Comparison of ENCODE assay signal across 1 cellular context in genomic region chr5:149581192-149581861, GRCh38.
TF ChIP-seq lines count a peak whose summit lies in the region.

A gene with protein sequence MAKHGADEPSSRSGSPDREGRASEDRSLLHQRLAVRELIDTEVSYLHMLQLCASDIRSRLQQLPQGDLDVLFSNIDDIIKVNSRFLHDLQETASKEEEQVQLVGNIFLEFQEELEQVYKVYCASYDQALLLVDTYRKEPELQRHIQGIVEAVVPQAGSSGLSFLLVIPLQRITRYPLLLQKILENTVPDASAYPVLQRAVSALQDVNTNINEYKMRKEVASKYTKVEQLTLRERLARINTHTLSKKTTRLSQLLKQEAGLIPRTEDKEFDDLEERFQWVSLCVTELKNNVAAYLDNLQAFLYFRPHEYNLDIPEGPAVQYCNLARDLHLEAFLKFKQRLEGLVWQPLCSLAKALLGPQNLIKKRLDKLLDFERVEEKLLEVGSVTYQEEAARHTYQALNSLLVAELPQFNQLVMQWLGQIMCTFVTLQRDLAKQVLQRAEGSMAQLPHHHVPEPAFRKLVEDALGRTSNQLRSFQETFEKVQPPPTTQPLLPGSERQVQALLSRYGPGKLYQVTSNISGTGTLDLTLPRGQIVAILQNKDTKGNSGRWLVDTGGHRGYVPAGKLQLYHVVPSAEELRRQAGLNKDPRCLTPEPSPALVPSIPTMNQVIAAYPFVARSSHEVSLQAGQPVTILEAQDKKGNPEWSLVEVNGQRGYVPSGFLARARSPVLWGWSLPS (plus strand): TSS chr5:149581498. CDS start chr5:149597770, 16,272 bp downstream.

TF ChIP-seq in GM23338, 12 proteins besides CTCF, POLR2A, EP300 and RAD21 (continued from another document):
- TF ChIP-seq, protein P1, sequence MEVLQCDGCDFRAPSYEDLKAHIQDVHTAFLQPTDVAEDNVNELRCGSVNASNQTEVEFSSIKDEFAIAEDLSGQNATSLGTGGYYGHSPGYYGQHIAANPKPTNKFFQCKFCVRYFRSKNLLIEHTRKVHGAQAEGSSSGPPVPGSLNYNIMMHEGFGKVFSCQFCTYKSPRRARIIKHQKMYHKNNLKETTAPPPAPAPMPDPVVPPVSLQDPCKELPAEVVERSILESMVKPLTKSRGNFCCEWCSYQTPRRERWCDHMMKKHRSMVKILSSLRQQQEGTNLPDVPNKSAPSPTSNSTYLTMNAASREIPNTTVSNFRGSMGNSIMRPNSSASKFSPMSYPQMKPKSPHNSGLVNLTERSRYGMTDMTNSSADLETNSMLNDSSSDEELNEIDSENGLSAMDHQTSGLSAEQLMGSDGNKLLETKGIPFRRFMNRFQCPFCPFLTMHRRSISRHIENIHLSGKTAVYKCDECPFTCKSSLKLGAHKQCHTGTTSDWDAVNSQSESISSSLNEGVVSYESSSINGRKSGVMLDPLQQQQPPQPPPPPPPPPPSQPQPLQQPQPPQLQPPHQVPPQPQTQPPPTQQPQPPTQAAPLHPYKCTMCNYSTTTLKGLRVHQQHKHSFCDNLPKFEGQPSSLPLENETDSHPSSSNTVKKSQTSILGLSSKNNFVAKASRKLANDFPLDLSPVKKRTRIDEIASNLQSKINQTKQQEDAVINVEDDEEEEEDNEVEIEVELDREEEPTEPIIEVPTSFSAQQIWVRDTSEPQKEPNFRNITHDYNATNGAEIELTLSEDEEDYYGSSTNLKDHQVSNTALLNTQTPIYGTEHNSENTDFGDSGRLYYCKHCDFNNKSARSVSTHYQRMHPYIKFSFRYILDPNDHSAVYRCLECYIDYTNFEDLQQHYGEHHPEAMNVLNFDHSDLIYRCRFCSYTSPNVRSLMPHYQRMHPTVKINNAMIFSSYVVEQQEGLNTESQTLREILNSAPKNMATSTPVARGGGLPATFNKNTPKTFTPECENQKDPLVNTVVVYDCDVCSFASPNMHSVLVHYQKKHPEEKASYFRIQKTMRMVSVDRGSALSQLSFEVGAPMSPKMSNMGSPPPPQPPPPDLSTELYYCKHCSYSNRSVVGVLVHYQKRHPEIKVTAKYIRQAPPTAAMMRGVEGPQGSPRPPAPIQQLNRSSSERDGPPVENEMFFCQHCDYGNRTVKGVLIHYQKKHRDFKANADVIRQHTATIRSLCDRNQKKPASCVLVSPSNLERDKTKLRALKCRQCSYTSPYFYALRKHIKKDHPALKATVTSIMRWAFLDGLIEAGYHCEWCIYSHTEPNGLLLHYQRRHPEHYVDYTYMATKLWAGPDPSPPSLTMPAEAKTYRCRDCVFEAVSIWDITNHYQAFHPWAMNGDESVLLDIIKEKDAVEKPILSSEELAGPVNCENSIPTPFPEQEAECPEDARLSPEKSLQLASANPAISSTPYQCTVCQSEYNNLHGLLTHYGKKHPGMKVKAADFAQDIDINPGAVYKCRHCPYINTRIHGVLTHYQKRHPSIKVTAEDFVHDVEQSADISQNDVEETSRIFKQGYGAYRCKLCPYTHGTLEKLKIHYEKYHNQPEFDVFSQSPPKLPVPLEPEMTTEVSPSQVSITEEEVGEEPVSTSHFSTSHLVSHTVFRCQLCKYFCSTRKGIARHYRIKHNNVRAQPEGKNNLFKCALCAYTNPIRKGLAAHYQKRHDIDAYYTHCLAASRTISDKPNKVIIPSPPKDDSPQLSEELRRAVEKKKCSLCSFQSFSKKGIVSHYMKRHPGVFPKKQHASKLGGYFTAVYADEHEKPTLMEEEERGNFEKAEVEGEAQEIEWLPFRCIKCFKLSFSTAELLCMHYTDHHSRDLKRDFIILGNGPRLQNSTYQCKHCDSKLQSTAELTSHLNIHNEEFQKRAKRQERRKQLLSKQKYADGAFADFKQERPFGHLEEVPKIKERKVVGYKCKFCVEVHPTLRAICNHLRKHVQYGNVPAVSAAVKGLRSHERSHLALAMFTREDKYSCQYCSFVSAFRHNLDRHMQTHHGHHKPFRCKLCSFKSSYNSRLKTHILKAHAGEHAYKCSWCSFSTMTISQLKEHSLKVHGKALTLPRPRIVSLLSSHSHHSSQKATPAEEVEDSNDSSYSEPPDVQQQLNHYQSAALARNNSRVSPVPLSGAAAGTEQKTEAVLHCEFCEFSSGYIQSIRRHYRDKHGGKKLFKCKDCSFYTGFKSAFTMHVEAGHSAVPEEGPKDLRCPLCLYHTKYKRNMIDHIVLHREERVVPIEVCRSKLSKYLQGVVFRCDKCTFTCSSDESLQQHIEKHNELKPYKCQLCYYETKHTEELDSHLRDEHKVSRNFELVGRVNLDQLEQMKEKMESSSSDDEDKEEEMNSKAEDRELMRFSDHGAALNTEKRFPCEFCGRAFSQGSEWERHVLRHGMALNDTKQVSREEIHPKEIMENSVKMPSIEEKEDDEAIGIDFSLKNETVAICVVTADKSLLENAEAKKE (CRISPR knock-in tag; IDR thresholded peaks at IDR 0.05) = no peak
- TF ChIP-seq EZH2 (IDR thresholded peaks at IDR 0.05; ENCODE audit: low read depth, unreplicated experiment) = no peak
- TF ChIP-seq JUNB (IDR thresholded peaks at IDR 0.05; ENCODE audit: unreplicated experiment) = no peak
- no peak for TF ChIP-seq ZNF331 (CRISPR knock-in tag; IDR thresholded peaks at IDR 0.05; ENCODE audit: low read depth)
- TF ChIP-seq CREB1 (CRISPR knock-in tag; IDR thresholded peaks at IDR 0.05; ENCODE audit: low read depth) = no peak
- TF ChIP-seq, protein P2, sequence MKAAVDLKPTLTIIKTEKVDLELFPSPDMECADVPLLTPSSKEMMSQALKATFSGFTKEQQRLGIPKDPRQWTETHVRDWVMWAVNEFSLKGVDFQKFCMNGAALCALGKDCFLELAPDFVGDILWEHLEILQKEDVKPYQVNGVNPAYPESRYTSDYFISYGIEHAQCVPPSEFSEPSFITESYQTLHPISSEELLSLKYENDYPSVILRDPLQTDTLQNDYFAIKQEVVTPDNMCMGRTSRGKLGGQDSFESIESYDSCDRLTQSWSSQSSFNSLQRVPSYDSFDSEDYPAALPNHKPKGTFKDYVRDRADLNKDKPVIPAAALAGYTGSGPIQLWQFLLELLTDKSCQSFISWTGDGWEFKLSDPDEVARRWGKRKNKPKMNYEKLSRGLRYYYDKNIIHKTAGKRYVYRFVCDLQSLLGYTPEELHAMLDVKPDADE (IDR thresholded peaks at IDR 0.05) = no peak
- no peak for TF ChIP-seq POLR2AphosphoS5 (IDR thresholded peaks at IDR 0.05; ENCODE audit: low read depth)
- TF ChIP-seq EZH2phosphoT487 (IDR thresholded peaks at IDR 0.05; ENCODE audit: unreplicated experiment) = no peak
